ENCODE assay signal across 1 cellular context in the genomic region with DNA sequence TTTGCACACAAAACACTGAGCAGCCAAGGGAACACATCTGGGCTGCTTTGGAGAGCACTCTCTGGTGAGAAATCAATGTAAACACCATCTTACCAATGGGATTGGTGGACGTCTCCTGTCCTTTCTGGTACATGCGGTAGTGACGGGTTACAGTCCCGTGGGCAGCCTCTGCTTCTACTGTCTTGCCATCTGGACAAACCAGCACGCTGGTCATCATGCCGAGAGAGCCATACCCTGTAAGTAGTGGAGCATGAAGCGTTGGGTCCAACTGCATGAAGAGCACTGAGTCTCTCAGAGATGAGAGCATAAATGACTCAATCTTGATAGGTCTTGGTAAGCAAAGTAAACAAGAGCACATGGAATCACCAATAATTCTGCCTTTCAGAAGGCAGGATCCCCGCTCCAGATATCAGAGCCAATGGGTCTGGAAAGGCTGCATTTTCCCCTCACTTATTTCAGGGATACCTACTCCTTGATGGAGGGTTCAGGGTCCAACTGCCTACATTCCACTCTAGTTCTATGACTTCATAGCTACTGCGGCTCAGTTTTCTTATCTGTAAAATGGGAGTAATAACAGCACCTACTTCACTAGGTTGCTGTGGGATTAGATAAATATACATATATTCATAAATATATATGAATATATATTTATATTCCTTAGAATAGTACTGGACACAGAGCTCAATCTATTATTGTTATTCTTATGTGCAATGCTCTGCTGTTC.
TF ChIP-seq lines count a peak whose summit lies in the region.

No MANE protein-coding gene starts in this region.

TF ChIP-seq in GM23338, 12 proteins besides CTCF, POLR2A, EP300 and RAD21 (continued from another document):
- TF ChIP-seq, protein P1, sequence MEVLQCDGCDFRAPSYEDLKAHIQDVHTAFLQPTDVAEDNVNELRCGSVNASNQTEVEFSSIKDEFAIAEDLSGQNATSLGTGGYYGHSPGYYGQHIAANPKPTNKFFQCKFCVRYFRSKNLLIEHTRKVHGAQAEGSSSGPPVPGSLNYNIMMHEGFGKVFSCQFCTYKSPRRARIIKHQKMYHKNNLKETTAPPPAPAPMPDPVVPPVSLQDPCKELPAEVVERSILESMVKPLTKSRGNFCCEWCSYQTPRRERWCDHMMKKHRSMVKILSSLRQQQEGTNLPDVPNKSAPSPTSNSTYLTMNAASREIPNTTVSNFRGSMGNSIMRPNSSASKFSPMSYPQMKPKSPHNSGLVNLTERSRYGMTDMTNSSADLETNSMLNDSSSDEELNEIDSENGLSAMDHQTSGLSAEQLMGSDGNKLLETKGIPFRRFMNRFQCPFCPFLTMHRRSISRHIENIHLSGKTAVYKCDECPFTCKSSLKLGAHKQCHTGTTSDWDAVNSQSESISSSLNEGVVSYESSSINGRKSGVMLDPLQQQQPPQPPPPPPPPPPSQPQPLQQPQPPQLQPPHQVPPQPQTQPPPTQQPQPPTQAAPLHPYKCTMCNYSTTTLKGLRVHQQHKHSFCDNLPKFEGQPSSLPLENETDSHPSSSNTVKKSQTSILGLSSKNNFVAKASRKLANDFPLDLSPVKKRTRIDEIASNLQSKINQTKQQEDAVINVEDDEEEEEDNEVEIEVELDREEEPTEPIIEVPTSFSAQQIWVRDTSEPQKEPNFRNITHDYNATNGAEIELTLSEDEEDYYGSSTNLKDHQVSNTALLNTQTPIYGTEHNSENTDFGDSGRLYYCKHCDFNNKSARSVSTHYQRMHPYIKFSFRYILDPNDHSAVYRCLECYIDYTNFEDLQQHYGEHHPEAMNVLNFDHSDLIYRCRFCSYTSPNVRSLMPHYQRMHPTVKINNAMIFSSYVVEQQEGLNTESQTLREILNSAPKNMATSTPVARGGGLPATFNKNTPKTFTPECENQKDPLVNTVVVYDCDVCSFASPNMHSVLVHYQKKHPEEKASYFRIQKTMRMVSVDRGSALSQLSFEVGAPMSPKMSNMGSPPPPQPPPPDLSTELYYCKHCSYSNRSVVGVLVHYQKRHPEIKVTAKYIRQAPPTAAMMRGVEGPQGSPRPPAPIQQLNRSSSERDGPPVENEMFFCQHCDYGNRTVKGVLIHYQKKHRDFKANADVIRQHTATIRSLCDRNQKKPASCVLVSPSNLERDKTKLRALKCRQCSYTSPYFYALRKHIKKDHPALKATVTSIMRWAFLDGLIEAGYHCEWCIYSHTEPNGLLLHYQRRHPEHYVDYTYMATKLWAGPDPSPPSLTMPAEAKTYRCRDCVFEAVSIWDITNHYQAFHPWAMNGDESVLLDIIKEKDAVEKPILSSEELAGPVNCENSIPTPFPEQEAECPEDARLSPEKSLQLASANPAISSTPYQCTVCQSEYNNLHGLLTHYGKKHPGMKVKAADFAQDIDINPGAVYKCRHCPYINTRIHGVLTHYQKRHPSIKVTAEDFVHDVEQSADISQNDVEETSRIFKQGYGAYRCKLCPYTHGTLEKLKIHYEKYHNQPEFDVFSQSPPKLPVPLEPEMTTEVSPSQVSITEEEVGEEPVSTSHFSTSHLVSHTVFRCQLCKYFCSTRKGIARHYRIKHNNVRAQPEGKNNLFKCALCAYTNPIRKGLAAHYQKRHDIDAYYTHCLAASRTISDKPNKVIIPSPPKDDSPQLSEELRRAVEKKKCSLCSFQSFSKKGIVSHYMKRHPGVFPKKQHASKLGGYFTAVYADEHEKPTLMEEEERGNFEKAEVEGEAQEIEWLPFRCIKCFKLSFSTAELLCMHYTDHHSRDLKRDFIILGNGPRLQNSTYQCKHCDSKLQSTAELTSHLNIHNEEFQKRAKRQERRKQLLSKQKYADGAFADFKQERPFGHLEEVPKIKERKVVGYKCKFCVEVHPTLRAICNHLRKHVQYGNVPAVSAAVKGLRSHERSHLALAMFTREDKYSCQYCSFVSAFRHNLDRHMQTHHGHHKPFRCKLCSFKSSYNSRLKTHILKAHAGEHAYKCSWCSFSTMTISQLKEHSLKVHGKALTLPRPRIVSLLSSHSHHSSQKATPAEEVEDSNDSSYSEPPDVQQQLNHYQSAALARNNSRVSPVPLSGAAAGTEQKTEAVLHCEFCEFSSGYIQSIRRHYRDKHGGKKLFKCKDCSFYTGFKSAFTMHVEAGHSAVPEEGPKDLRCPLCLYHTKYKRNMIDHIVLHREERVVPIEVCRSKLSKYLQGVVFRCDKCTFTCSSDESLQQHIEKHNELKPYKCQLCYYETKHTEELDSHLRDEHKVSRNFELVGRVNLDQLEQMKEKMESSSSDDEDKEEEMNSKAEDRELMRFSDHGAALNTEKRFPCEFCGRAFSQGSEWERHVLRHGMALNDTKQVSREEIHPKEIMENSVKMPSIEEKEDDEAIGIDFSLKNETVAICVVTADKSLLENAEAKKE (CRISPR knock-in tag; IDR thresholded peaks at IDR 0.05) = no peak
- TF ChIP-seq, protein P2, sequence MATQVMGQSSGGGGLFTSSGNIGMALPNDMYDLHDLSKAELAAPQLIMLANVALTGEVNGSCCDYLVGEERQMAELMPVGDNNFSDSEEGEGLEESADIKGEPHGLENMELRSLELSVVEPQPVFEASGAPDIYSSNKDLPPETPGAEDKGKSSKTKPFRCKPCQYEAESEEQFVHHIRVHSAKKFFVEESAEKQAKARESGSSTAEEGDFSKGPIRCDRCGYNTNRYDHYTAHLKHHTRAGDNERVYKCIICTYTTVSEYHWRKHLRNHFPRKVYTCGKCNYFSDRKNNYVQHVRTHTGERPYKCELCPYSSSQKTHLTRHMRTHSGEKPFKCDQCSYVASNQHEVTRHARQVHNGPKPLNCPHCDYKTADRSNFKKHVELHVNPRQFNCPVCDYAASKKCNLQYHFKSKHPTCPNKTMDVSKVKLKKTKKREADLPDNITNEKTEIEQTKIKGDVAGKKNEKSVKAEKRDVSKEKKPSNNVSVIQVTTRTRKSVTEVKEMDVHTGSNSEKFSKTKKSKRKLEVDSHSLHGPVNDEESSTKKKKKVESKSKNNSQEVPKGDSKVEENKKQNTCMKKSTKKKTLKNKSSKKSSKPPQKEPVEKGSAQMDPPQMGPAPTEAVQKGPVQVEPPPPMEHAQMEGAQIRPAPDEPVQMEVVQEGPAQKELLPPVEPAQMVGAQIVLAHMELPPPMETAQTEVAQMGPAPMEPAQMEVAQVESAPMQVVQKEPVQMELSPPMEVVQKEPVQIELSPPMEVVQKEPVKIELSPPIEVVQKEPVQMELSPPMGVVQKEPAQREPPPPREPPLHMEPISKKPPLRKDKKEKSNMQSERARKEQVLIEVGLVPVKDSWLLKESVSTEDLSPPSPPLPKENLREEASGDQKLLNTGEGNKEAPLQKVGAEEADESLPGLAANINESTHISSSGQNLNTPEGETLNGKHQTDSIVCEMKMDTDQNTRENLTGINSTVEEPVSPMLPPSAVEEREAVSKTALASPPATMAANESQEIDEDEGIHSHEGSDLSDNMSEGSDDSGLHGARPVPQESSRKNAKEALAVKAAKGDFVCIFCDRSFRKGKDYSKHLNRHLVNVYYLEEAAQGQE (IDR thresholded peaks at IDR 0.05; ENCODE audit: unreplicated experiment) = no peak
TF ChIP-seq in GM23338: peak in this region for 0.
